24 cellular contexts compared by ENCODE assay signal in the genomic region with DNA sequence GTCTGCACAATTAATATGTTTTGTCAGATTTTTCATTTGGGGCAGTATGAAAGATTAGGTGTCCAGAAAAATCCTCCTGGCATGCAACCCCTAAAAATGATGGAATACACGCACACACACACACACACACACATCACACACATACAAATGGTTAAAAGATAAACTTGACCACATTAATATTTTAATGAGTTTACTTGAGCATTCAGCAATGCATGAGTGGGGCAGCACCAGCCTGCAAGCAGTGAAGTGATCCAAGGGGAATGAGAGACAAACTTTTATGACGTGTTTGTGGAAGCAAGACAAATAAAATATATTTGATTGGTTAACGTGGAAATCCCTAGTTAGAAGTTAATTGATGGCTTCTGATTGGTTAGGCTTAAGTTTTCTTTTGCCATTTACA. TPM values are rescaled to one million over a fixed set of nuclear protein-coding genes. Genes with fewer than 3 reads are reported as not detected.
DNase-seq lines count a peak whose midpoint lies in the region; ATAC-seq and TF ChIP-seq lines count a peak whose summit lies in the region.
"Had no signal": no experiment of that assay in that cellular context is flagged by ENCODE, and none has a peak within 500 bp of the region (broad histone marks: within the 10 kb centered on the region; RNA-seq: fewer than 3 reads in every experiment).

No MANE protein-coding gene starts in this region.

- H3K9me3 Mint-ChIP-seq in activated T-helper 2 cell treated with anti-CD3 and anti-CD28 coated beads, Interferon-gamma antibody, Interleukin-2, Interleukin-4, amounts not matched to agents 10 μg/mL and 5 μg/mL and 100 μg/mL, durations not matched to agents 14 hours and 24 hours and 36 hours, result no peaks in the 10 kb centered on the region
- H3K9me3 Mint-ChIP-seq: CD8-positive, alpha-beta T cell had no signal

- no peaks in the 10 kb centered on the region for H3K4me1 Mint-ChIP-seq in activated T-helper 2 cell treated with anti-CD3 and anti-CD28 coated beads, Interferon-gamma antibody, Interleukin-2, Interleukin-4, amounts not matched to agents 10 μg/mL and 5 μg/mL and 100 μg/mL, durations not matched to agents 14 hours and 24 hours and 36 hours (ENCODE audit: low read depth)
- H3K4me1 Mint-ChIP-seq: B cell had no signal

- H3K27ac Mint-ChIP-seq in activated T-helper 2 cell treated with anti-CD3 and anti-CD28 coated beads, Interferon-gamma antibody, Interleukin-2, Interleukin-4, amounts not matched to agents 10 μg/mL and 5 μg/mL and 100 μg/mL, durations not matched to agents 14 hours and 24 hours and 36 hours, result no peak overlapping the region
- H3K27ac Mint-ChIP-seq: B cell; CD8-positive, alpha-beta T cell had no signal

- H3K4me3 ChIP-seq in fibroblast of pulmonary artery (replicated peaks; ENCODE audit: low read depth, low read length) (no peak overlapping the region), mucosa of descending colon (no peak overlapping the region)
- H3K4me3 ChIP-seq: K562, PC-9, SJSA1 had no signal

- intact Hi-C loops in mucosa of descending colon (cut with DNase I, micrococcal nuclease), result no loop called here
- intact Hi-C loops in activated T-helper 2 cell treated with anti-CD3 and anti-CD28 coated beads, Interferon-gamma antibody, Interleukin-2, Interleukin-4, amounts not matched to agents 10 μg/mL and 5 μg/mL and 100 μg/mL, durations not matched to agents 14 hours and 24 hours and 36 hours (cut with micrococcal nuclease), result no loop called here

- no peaks in the 10 kb centered on the region for H3K36me3 ChIP-seq in mucosa of descending colon (ENCODE audit: low read depth)
- H3K36me3 ChIP-seq: SJSA1 had no signal

- no peak overlapping the region for H3K4me3 Mint-ChIP-seq in activated T-helper 2 cell treated with anti-CD3 and anti-CD28 coated beads, Interferon-gamma antibody, Interleukin-2, Interleukin-4, amounts not matched to agents 10 μg/mL and 5 μg/mL and 100 μg/mL, durations not matched to agents 14 hours and 24 hours and 36 hours (ENCODE audit: low read depth)
- H3K4me3 Mint-ChIP-seq: B cell; CD8-positive, alpha-beta T cell had no signal

- ATAC-seq in mucosa of descending colon (peak; percentile 26), GM21786 (IDR thresholded peaks at IDR 0.05; ENCODE audit: unreplicated experiment) (no peak), left lobe of liver (no peak)
- ATAC-seq: CD8-positive, alpha-beta T cell; HCT116; K562; Right ventricle myocardium inferior had no signal

- H3K9me3 ChIP-seq in mucosa of descending colon, result no peaks in the 10 kb centered on the region
- H3K9me3 ChIP-seq: SJSA1 had no signal

- H3K4me1 ChIP-seq in mucosa of descending colon (ENCODE audit: low read depth), result peaks cover 4% of the 10 kb centered on the region
- H3K4me1 ChIP-seq: Caco-2, SJSA1 had no signal

- peaks cover 11% of the 10 kb centered on the region for H3K27me3 Mint-ChIP-seq in activated T-helper 2 cell treated with anti-CD3 and anti-CD28 coated beads, Interferon-gamma antibody, Interleukin-2, Interleukin-4, amounts not matched to agents 10 μg/mL and 5 μg/mL and 100 μg/mL, durations not matched to agents 14 hours and 24 hours and 36 hours (ENCODE audit: low read depth)
- H3K27me3 Mint-ChIP-seq: B cell had no signal

- H3K27ac ChIP-seq in VCaP, result peak overlapping the region; percentile 52
- H3K27ac ChIP-seq: C4-2B, PC-9, SJSA1 had no signal

- DNase-seq in fibroblast of pulmonary artery (ENCODE audit: low read depth) (peak; percentile 19), mucosa of descending colon (no peak), left lobe of liver (ENCODE audit: low spot score) (no peak), NCI-H2171 (lab: John Stamatoyannopoulos, UW) (no peak)
- no peak for DNase-seq in activated T-helper 2 cell treated with anti-CD3 and anti-CD28 coated beads, Interferon-gamma antibody, Interleukin-2, Interleukin-4, amounts not matched to agents 10 μg/mL and 5 μg/mL and 100 μg/mL, durations not matched to agents 14 hours and 24 hours and 36 hours (ENCODE audit: low spot score)
- DNase-seq: Caco-2; CD8-positive, alpha-beta T cell; DMS 273 treated with DMSO at 0.1 percent for 48 hours; DMS79; GF-D8; Kasumi-1; MV-4-11; NCI-H1105; NCI-H2029; NCI-H526 treated with DMSO at 0.1 percent for 48 hours; PC-9 had no signal

- no peaks in the 10 kb centered on the region for H3K36me3 Mint-ChIP-seq in activated T-helper 2 cell treated with anti-CD3 and anti-CD28 coated beads, Interferon-gamma antibody, Interleukin-2, Interleukin-4, amounts not matched to agents 10 μg/mL and 5 μg/mL and 100 μg/mL, durations not matched to agents 14 hours and 24 hours and 36 hours (ENCODE audit: low read depth)
- H3K36me3 Mint-ChIP-seq: CD8-positive, alpha-beta T cell had no signal

- TF ChIP-seq CTCF in VCaP (conservative IDR thresholded peaks at IDR 0.05) (no peak), fibroblast of pulmonary artery (IDR thresholded peaks at IDR 0.05; ENCODE audit: low read length, missing control alignments) (no peak), mucosa of descending colon (IDR thresholded peaks at IDR 0.05) (no peak)

RNA-seq across cellular contexts. Expression of gene SOAT1, which starts 29.1 kb away (rescaled TPM):
- 10 to 100 TPM; 25.1 to 32.6 (median 28.6) TPM for total RNA-seq in mucosa of descending colon
- total RNA-seq in left lobe of liver, result 13.9 TPM
- 39.2 and 40.3 TPM in 2 replicates for total RNA-seq in activated T-helper 2 cell treated with anti-CD3 and anti-CD28 coated beads, Interferon-gamma antibody, Interleukin-2, Interleukin-4, amounts not matched to agents 10 μg/mL and 5 μg/mL and 100 μg/mL, durations not matched to agents 14 hours and 24 hours and 36 hours

RNA-seq across cellular contexts. Expression of gene ABL2, which starts 35.0 kb away (rescaled TPM):
- total RNA-seq in mucosa of descending colon (10 to 100 TPM; 14.8 to 22.2 (median 18.6) TPM), left lobe of liver (4.5 TPM)
- total RNA-seq in activated T-helper 2 cell treated with anti-CD3 and anti-CD28 coated beads, Interferon-gamma antibody, Interleukin-2, Interleukin-4, amounts not matched to agents 10 μg/mL and 5 μg/mL and 100 μg/mL, durations not matched to agents 14 hours and 24 hours and 36 hours, result 7.7 and 8.5 TPM in 2 replicates
